8 cellular contexts compared by ENCODE assay signal in genomic region chr9:128192601-128193371, GRCh38. TPM values are rescaled to one million over a fixed set of nuclear protein-coding genes. Genes with fewer than 3 reads are reported as not detected.
A peak's percentile ranks its signal among the peaks of the same experiment; 100 is the strongest.
DNase-seq lines count a peak whose midpoint lies in the region; ATAC-seq and TF ChIP-seq lines count a peak whose summit lies in the region.

No MANE protein-coding gene starts in this region.

- H3K9me3 Mint-ChIP-seq in activated T-cell treated with anti-CD3 and anti-CD28 coated beads, Interleukin-2, amount 50 U/mL, for 72 hours: no peaks in the 10 kb centered on the region
- peaks cover 6% of the 10 kb centered on the region for H3K9me3 Mint-ChIP-seq in glutamatergic neuron (ENCODE audit: unreplicated experiment)

- H3K4me3 Mint-ChIP-seq in activated T-cell treated with anti-CD3 and anti-CD28 coated beads, Interleukin-2, amount 50 U/mL, for 72 hours: peak overlapping the region; percentile 45 to 54
- H3K4me3 Mint-ChIP-seq in glutamatergic neuron (ENCODE audit: unreplicated experiment): no peak overlapping the region

- H3K27me3 Mint-ChIP-seq in activated T-cell treated with anti-CD3 and anti-CD28 coated beads, Interleukin-2, amount 50 U/mL, for 72 hours (ENCODE audit: low read depth): no peaks in the 10 kb centered on the region
- H3K27me3 Mint-ChIP-seq in glutamatergic neuron (ENCODE audit: unreplicated experiment): peaks cover 6% of the 10 kb centered on the region

- ATAC-seq in activated T-cell treated with anti-CD3 and anti-CD28 coated beads, Interleukin-2, amount 50 U/mL, for 72 hours (replicated peaks in 1 of 2): peak in 1 of 2 donors; percentile 65
- no peak for ATAC-seq in GM21367 (IDR thresholded peaks at IDR 0.05; ENCODE audit: unreplicated experiment)
- no peak for ATAC-seq in GM19452 (IDR thresholded peaks at IDR 0.05; ENCODE audit: unreplicated experiment)

- H3K4me1 Mint-ChIP-seq in activated T-cell treated with anti-CD3 and anti-CD28 coated beads, Interleukin-2, amount 50 U/mL, for 72 hours (ENCODE audit: low read depth): peaks cover 34% of the 10 kb centered on the region
- H3K4me1 Mint-ChIP-seq in glutamatergic neuron (ENCODE audit: low read depth, unreplicated experiment): peaks cover 11% of the 10 kb centered on the region

- no peak for TF ChIP-seq CTCF in glutamatergic neuron (IDR thresholded peaks at IDR 0.05; ENCODE audit: partially characterized antibody, unreplicated experiment)

- peaks cover 3 to 9% of the 10 kb centered on the region in 2 donors for H3K36me3 Mint-ChIP-seq in activated T-cell treated with anti-CD3 and anti-CD28 coated beads, Interleukin-2, amount 50 U/mL, for 72 hours (ENCODE audit: insufficient read depth in 2 of 2)
- no peaks in the 10 kb centered on the region for H3K36me3 Mint-ChIP-seq in glutamatergic neuron (ENCODE audit: unreplicated experiment)

- H3K27ac Mint-ChIP-seq in activated T-cell treated with anti-CD3 and anti-CD28 coated beads, Interleukin-2, amount 50 U/mL, for 72 hours: no peak overlapping the region
- H3K27ac Mint-ChIP-seq in glutamatergic neuron (ENCODE audit: unreplicated experiment): peak overlapping the region; percentile 55

- intact Hi-C loops in posterior cingulate gyrus (cut with DNase I): no loop called here

- peak in 11 of 14 donors; percentile 14 to 91 (median 62) for DNase-seq in C1 segment of cervical spinal cord (lab: John Stamatoyannopoulos, UW)
- peak; percentile 70 for DNase-seq in GM19240 (ENCODE audit: insufficient read length, low spot score)
- peak; percentile 95 for DNase-seq in NCI-H345 (lab: John Stamatoyannopoulos, UW)
- DNase-seq in activated T-cell treated with anti-CD3 and anti-CD28 coated beads, Interleukin-2, amount 50 U/mL, for 72 hours: peak in 1 of 2 donors; percentile 67
- peak; percentile 73 for DNase-seq in glutamatergic neuron
- peak; percentile 55 to 94 (median 79) for DNase-seq in posterior cingulate gyrus

RNA-seq across cellular contexts. Expression of gene CIZ1, which starts 1.4 kb away (rescaled TPM):
- 100 to 1,000 TPM; 161 to 203 TPM for total RNA-seq in activated T-cell treated with anti-CD3 and anti-CD28 coated beads, Interleukin-2, amount 50 U/mL, for 72 hours
- total RNA-seq in glutamatergic neuron (ENCODE audit: unreplicated experiment): 174 TPM

RNA-seq across cellular contexts. Expression of gene DNM1, which starts 10.4 kb away (rescaled TPM):
- 1 to 10 TPM in 1 of 2 donors, under 1 TPM in 1; 0.86 to 2.4 TPM for total RNA-seq in activated T-cell treated with anti-CD3 and anti-CD28 coated beads, Interleukin-2, amount 50 U/mL, for 72 hours
- 276 TPM for total RNA-seq in glutamatergic neuron (ENCODE audit: unreplicated experiment)

RNA-seq across cellular contexts. Expression of gene BBLN, which starts 32.7 kb away (rescaled TPM):
- 10 to 100 TPM; 72.9 to 81.4 TPM for total RNA-seq in activated T-cell treated with anti-CD3 and anti-CD28 coated beads, Interleukin-2, amount 50 U/mL, for 72 hours
- total RNA-seq in glutamatergic neuron (ENCODE audit: unreplicated experiment): 147 TPM

RNA-seq across cellular contexts. Expression of gene LCN2, which starts 43.5 kb away (rescaled TPM):
- not detected for total RNA-seq in activated T-cell treated with anti-CD3 and anti-CD28 coated beads, Interleukin-2, amount 50 U/mL, for 72 hours
- not detected for total RNA-seq in glutamatergic neuron (ENCODE audit: unreplicated experiment)

Comparison
In these comparisons a context has a peak if more than half of its experiments do, and no peak if none do; other contexts are left out.
1. RNA of gene DNM1, which starts 10.4 kb away (total RNA-seq): 276 TPM in glutamatergic neuron (single experiment); 0.86 to 2.4 TPM in activated T-cell treated with anti-CD3 and anti-CD28 coated beads, Interleukin-2, amount 50 U/mL, for 72 hours; every median in the first group is over 10 times any median in the second.